ENCODE assay signal across 8 cellular contexts in genomic region chr13:31089649-31090048, GRCh38.
"Had no signal": no experiment of that assay in that cellular context is flagged by ENCODE, and none has a peak within 500 bp of the region (broad histone marks: within the 10 kb centered on the region; RNA-seq: fewer than 3 reads in every experiment).

No MANE protein-coding gene starts in this region.

- DNase-seq: H9, HCEC 1CT, IMR-90 had no signal

- H3K4me3 ChIP-seq: GM23338, K562 had no signal

- H3K4me2 ChIP-seq: GM23338 had no signal

- H2AFZ ChIP-seq: GM23338 had no signal

- ATAC-seq: GM23338, K562 had no signal

- H3K27ac ChIP-seq: HL-60 had no signal

- FAIRE-seq: H1, H54, K562 had no signal
